ENCODE assay signal across 1 cellular context in the genomic region with DNA sequence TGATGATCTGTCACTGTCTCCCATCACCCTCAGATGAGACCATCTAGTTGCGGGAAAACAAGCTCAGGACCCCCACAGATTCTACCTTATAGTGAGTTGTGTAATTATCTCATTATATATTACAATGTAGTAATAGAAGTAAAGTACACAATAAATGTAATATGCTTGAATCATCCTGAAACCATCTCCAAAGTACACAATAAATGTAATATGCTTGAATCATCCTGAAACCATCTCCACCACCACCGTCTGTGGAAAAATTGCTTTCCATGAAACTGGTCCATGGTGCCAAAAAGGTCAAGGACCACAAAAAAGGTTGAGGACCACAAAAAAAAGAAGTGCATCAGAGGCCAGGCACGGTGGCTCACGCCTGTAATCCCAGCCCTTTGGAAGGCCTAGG. TPM values are rescaled to one million over a fixed set of nuclear protein-coding genes. Genes with fewer than 3 reads are reported as not detected.
"Had no signal": no experiment of that assay in that cellular context is flagged by ENCODE, and none has a peak within 500 bp of the region (broad histone marks: within the 10 kb centered on the region; RNA-seq: fewer than 3 reads in every experiment).

No MANE protein-coding gene starts in this region.

RNA-seq across cellular contexts. Expression of gene LIMS3, which starts 29.3 kb away (rescaled TPM):
- total RNA-seq: renal cortical epithelial cell had no signal
